1 cellular context compared by ENCODE assay signal in genomic region chr7:149450821-149451220, GRCh38.
TF ChIP-seq lines count a peak whose summit lies in the region.

No MANE protein-coding gene starts in this region.

TF ChIP-seq in H1, 55 proteins besides CTCF, POLR2A, EP300 and RAD21 (continued from another document):
- no peak for TF ChIP-seq E2F6 (IDR thresholded peaks at IDR 0.05)
- TF ChIP-seq TCF12 (IDR thresholded peaks at IDR 0.05; ENCODE audit: low read depth, low read length), result no peak
- TF ChIP-seq CBX5 (IDR thresholded peaks at IDR 0.05; ENCODE audit: low read depth, low read length), result no peak
- no peak for TF ChIP-seq FOSL1 (IDR thresholded peaks at IDR 0.05; ENCODE audit: insufficient read depth, low read depth, low read length)
